In the genomic region with DNA sequence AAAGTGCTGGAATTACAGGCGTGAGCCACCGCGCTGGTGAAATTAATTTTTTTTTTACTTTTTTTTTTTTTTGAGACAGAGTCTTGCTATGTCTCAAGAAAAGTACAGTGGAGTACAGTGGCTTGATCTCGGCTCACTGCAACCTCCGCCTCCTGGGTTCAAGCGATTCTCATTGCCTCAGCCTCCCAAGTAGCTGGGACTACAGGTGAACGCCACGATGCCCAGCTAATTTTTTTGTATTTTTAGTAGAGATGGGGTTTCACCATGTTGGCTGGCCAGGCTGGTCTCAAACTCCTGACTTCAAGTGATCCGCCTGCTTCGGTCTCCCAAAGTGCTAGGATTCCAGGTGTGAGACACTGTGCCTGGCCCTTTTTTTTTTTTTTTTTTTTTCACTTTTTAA, we compare ENCODE assay signal across 2 cellular contexts. TPM values are rescaled to one million over a fixed set of nuclear protein-coding genes. Genes with fewer than 3 reads are reported as not detected.
"Had no signal": no experiment of that assay in that cellular context is flagged by ENCODE, and none has a peak within 500 bp of the region (broad histone marks: within the 10 kb centered on the region; RNA-seq: fewer than 3 reads in every experiment).

No MANE protein-coding gene starts in this region.

RNA-seq across cellular contexts. Expression of gene EMID1, which starts 42.2 kb away (rescaled TPM):
- total RNA-seq: OCI-LY7, RPMI7951 had no signal

RNA-seq across cellular contexts. Expression of gene GAS2L1, which starts 58.6 kb away (rescaled TPM):
- total RNA-seq: OCI-LY7 had no signal
